In the genomic region with DNA sequence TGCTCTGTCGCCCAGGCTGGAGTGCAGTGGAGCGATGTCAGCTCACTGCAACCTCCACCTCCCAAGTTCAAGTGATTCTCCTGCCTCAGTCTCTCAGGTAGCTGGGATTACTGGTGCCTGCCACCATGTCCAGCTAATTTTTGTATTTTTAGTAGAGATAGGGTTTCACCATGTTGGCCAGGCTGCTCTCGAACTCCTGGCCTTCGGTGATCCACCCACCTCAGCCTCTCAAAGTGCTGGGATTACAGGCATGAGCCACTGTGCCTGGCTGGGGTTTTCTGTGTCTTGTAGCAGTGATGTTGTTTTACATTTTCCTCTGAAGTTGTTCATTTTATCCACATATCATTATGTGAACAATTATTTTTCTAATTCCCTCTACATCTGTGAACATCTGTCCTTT, we compare ENCODE assay signal across 1 cellular context. TPM values are rescaled to one million over a fixed set of nuclear protein-coding genes. Genes with fewer than 3 reads are reported as not detected.
"Had no signal": no experiment of that assay in that cellular context is flagged by ENCODE, and none has a peak within 500 bp of the region (broad histone marks: within the 10 kb centered on the region; RNA-seq: fewer than 3 reads in every experiment).

No MANE protein-coding gene starts in this region.

RNA-seq across cellular contexts. Expression of a gene that starts 8.7 kb away (rescaled TPM):
- total RNA-seq: endothelial cell of umbilical vein had no signal
